ENCODE assay signal across 6 cellular contexts in genomic region chr2:19494241-19494640, GRCh38.
"Had no signal": no experiment of that assay in that cellular context is flagged by ENCODE, and none has a peak within 500 bp of the region (broad histone marks: within the 10 kb centered on the region; RNA-seq: fewer than 3 reads in every experiment).

No MANE protein-coding gene starts in this region.

- ATAC-seq: K562 had no signal

- H3K4me3 ChIP-seq: K562 had no signal

- DNase-seq: IMR-90, KBM-7, KG1 had no signal

- FAIRE-seq: K562 had no signal

- H3K9ac ChIP-seq: KMS-11 had no signal

- H3K4me2 ChIP-seq: KMS-11 had no signal

- H3K27ac ChIP-seq: HL-60, KMS-11 had no signal
